In genomic region chr3:129495006-129495639, GRCh38 we compare ENCODE assay signal across 13 cellular contexts. TPM values are rescaled to one million over a fixed set of nuclear protein-coding genes. Genes with fewer than 3 reads are reported as not detected.
DNase-seq lines count a peak whose midpoint lies in the region; ATAC-seq, FAIRE-seq and TF ChIP-seq lines count a peak whose summit lies in the region.
"Not testable (repeated sequence)": the region's sequence is repeated elsewhere in the genome, so short reads cannot be mapped to it uniquely, and the experiment has no call there.
"Had no signal": no experiment of that assay in that cellular context is flagged by ENCODE, and none has a peak within 500 bp of the region (broad histone marks: within the 10 kb centered on the region; RNA-seq: fewer than 3 reads in every experiment).

No MANE protein-coding gene starts in this region.

- H3K27me3 ChIP-seq in adipocyte (replicated peaks; ENCODE audit: control insufficient read depth, insufficient read depth, low read length); heart right ventricle; uterus: not testable (repeated sequence)

- WGBS in heart right ventricle, 2 donors = 55 to 65% methylated on average over 10 of the region's 10 CpGs

- H3K36me3 ChIP-seq in adipocyte (ENCODE audit: control insufficient read depth, insufficient read depth, low read length, severe bottlenecking) = peaks cover 31% of the 10 kb centered on the region
- H3K36me3 ChIP-seq in heart right ventricle = peaks cover 0 to 43% (median 9%) of the 10 kb centered on the region in 9 donors
- not testable (repeated sequence) for H3K36me3 ChIP-seq in uterus

- peak overlapping the region; percentile 34 for H3K9ac ChIP-seq in adipocyte (ENCODE audit: low read length)

- TF ChIP-seq CTCF in heart right ventricle (IDR thresholded peaks at IDR 0.05); uterus (IDR thresholded peaks at IDR 0.05): not testable (repeated sequence)

- not testable (repeated sequence) for H3K4me3 ChIP-seq in adipocyte (ENCODE audit: low read length); heart right ventricle; uterus

- ATAC-seq in heart right ventricle = peak; percentile 18 to 75 (median 56)

- H3K4me1 ChIP-seq in adipocyte (ENCODE audit: control insufficient read depth, insufficient read depth, low read length) = peaks cover 49% of the 10 kb centered on the region
- H3K4me1 ChIP-seq in heart right ventricle = peaks cover 18 to 73% (median 53%) of the 10 kb centered on the region in 9 donors
- not testable (repeated sequence) for H3K4me1 ChIP-seq in uterus

- intact Hi-C loops in heart right ventricle (cut with DNase I) = loop anchor here in 3 of 10 donors (10.0 kb wide), 2 partner anchors 100 to 440 kb away; no protein-coding TSS in a partner anchor
- intact Hi-C loops in uterus (cut with DNase I; ENCODE audit: low total_unique reads) = not testable (repeated sequence)

- H3K9me3 ChIP-seq in adipocyte (ENCODE audit: control insufficient read depth, low read length); heart right ventricle; uterus: not testable (repeated sequence)

- FAIRE-seq in G401.6 (lab: Jason Lieb, UNC) (peak; percentile 21), endometrium (lab: Jason Lieb, UNC) (peak; percentile 77)

- peak overlapping the region; percentile 67 to 93 (median 77) for H3K27ac ChIP-seq in heart right ventricle
- H3K27ac ChIP-seq in uterus = peak overlapping the region; percentile 80 to 84

- peak; percentile 93 for DNase-seq in M059J (ENCODE audit: low read depth)
- DNase-seq in adipocyte (ENCODE audit: low read depth) = peak; percentile 73
- peak in 1 of 2 donors; percentile 40 for DNase-seq in heart right ventricle
- DNase-seq in lung microvascular endothelial cell (ENCODE audit: low read depth in 2 of 2) = peak; percentile 85 to 87
- peak; percentile 60 for DNase-seq in pulmonary artery endothelial cell (ENCODE audit: low read depth, low spot score)
- peak in 1 of 2 donors; percentile 39 for DNase-seq in uterus

- TF ChIP-seq POLR2A in uterus (IDR thresholded peaks at IDR 0.05) = not testable (repeated sequence)

RNA-seq across cellular contexts. Expression of gene RHO, which starts 33.3 kb away (rescaled TPM):
- 0.05 TPM in 1 of 2 replicates, not detected in the other for total RNA-seq in M059J (2014; rRNA removed; shearing (Covaris generic))
- total RNA-seq in heart right ventricle (not detected), lung microvascular endothelial cell (not detected in 2 replicates), pulmonary artery endothelial cell (not detected in 2 replicates), uterus (under 1 TPM in 1 of 4 donors, not detected in 3; 0.34 TPM)
- polyA plus RNA-seq in heart right ventricle = not detected
- total RNA-seq: activated CD4-positive, alpha-beta T cell treated with anti-CD3 and anti-CD28 coated beads, Interleukin-2, amount 10 ng/mL, durations not matched to agents 7 days and 5 days; CD4-positive, CD25-positive, alpha-beta regulatory T cell; frontal cortex; K562; subcutaneous adipose tissue had no signal
- polyA plus RNA-seq: CD4-positive, CD25-positive, alpha-beta regulatory T cell; K562 had no signal

RNA-seq across cellular contexts. Expression of gene H1-8, which starts 47.9 kb away (rescaled TPM):
- not detected in 2 replicates for total RNA-seq in M059J (2014; rRNA removed; shearing (Covaris generic))
- total RNA-seq in heart right ventricle (not detected), lung microvascular endothelial cell (not detected in 2 replicates), pulmonary artery endothelial cell (not detected in 2 replicates), uterus (not detected)
- polyA plus RNA-seq in heart right ventricle = not detected
- total RNA-seq: activated CD4-positive, alpha-beta T cell treated with anti-CD3 and anti-CD28 coated beads, Interleukin-2, amount 10 ng/mL, durations not matched to agents 7 days and 5 days; CD4-positive, CD25-positive, alpha-beta regulatory T cell; frontal cortex; K562; subcutaneous adipose tissue had no signal
- polyA plus RNA-seq: CD4-positive, CD25-positive, alpha-beta regulatory T cell; K562 had no signal

RNA-seq across cellular contexts. Expression of gene IFT122, which starts 55.1 kb away (rescaled TPM):
- 8.5 and 14.7 TPM in 2 replicates for total RNA-seq in M059J (2014; rRNA removed; shearing (Covaris generic))
- 10 to 100 TPM; 12.4 to 23.9 (median 16.8) TPM for total RNA-seq in heart right ventricle
- polyA plus RNA-seq in heart right ventricle = 10 to 100 TPM in 1 of 2 donors, 1 to 10 TPM in 1; 9.7 to 29.1 TPM
- total RNA-seq in lung microvascular endothelial cell = 23.5 and 37.9 TPM in 2 replicates
- 22.0 and 26.7 TPM in 2 replicates for total RNA-seq in pulmonary artery endothelial cell
- total RNA-seq in uterus = 10 to 100 TPM in 3 of 4 donors, 1 to 10 TPM in 1; 4.1 to 70.2 (median 38.6) TPM

RNA-seq across cellular contexts. Expression of gene MBD4, which starts 55.4 kb away (rescaled TPM):
- total RNA-seq in M059J (2014; rRNA removed; shearing (Covaris generic)) = 43.2 and 48.2 TPM in 2 replicates
- total RNA-seq in heart right ventricle (10 to 100 TPM; 16.4 to 31.9 (median 19.2) TPM), lung microvascular endothelial cell (16.3 and 28.8 TPM in 2 replicates), pulmonary artery endothelial cell (20.0 and 29.6 TPM in 2 replicates), uterus (10 to 100 TPM; 13.8 to 36.2 (median 20.4) TPM)
- polyA plus RNA-seq in heart right ventricle = 10 to 100 TPM; 11.1 to 37.8 TPM
